ENCODE assay signal across 9 cellular contexts in the genomic region with DNA sequence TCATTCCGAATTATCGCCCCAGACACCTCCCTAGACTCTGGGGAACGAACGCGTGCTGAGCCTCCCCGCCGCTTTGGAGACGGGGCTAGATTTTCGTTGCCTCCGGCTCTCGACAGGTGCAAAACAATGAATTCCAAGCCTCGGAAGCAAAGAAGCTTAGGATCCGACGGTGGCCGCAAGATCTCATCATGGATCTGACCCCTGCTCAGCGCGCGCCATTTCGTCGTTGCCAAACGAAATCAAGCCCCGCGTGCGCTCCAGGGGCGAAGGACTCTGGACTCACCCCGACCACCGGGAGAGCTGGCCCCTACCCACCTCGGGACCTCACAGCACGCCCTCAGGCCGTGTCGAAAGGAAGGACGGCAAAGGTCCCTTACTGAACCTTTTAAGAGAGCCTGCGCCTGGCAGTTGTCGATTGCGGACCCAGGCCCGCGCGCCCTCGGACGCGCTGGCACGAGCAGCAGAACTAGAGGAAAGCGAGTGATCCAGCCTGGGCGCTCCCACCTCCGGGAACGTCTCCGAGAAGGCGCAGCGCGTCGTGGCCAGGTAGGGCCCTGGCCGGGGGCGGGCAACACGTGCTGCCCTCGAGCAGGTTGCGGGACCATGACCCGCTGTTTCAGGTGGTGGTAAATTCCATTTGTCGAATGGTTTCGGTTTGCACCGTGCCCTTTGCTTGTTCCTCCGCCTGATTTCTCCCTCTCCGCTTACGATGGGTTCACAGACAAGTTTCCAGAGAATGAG. TPM values are rescaled to one million over a fixed set of nuclear protein-coding genes. Genes with fewer than 3 reads are reported as not detected.
DNase-seq lines count a peak whose midpoint lies in the region; ATAC-seq and TF ChIP-seq lines count a peak whose summit lies in the region.
"Had no signal": no experiment of that assay in that cellular context is flagged by ENCODE, and none has a peak within 500 bp of the region (broad histone marks: within the 10 kb centered on the region; RNA-seq: fewer than 3 reads in every experiment).

No MANE protein-coding gene starts in this region.

- H3K9me3 ChIP-seq in cardiac muscle cell (ENCODE audit: low read depth) = no peaks in the 10 kb centered on the region
- no peaks in the 10 kb centered on the region for H3K9me3 ChIP-seq in thoracic aorta

- H3K27me3 ChIP-seq in cardiac muscle cell = peaks cover 96% of the 10 kb centered on the region
- peaks cover 11% of the 10 kb centered on the region for H3K27me3 ChIP-seq in thoracic aorta (replicated peaks; ENCODE audit: insufficient read depth)

- no peaks in the 10 kb centered on the region for H3K9me3 Mint-ChIP-seq in activated T-helper 17 cell treated with anti-CD3 and anti-CD28 coated beads, Interleukin-2, amount 50 U/mL, for 72 hours

- intact Hi-C loops in Right ventricle myocardium superior (cut with DNase I) = no loop called here

- peak overlapping the region; percentile 58 for H3K27ac Mint-ChIP-seq in activated T-helper 17 cell treated with anti-CD3 and anti-CD28 coated beads, Interleukin-2, amount 50 U/mL, for 72 hours

- H3K4me1 Mint-ChIP-seq in activated T-helper 17 cell treated with anti-CD3 and anti-CD28 coated beads, Interleukin-2, amount 50 U/mL, for 72 hours = peaks cover 23% of the 10 kb centered on the region

- no peak for TF ChIP-seq CTCF in cardiac muscle cell (IDR thresholded peaks at IDR 0.05; ENCODE audit: low read depth, low read length)
- no peak for TF ChIP-seq CTCF in thoracic aorta (IDR thresholded peaks at IDR 0.05)

- ATAC-seq in Right ventricle myocardium superior (ENCODE audit: poor library complexity) (no peak), left lobe of liver (peak; percentile 13), thoracic aorta (ENCODE audit: insufficient number of reproducible peaks, low FRiP score, low read depth) (no peak), HG03045 (IDR thresholded peaks at IDR 0.05; ENCODE audit: unreplicated experiment) (no peak), HG03442 (IDR thresholded peaks at IDR 0.05; ENCODE audit: unreplicated experiment) (no peak)
- no peak for ATAC-seq in activated T-helper 17 cell treated with anti-CD3 and anti-CD28 coated beads, Interleukin-2, amount 50 U/mL, for 72 hours (replicated peaks)

- H3K4me1 ChIP-seq in cardiac muscle cell (ENCODE audit: low read depth) (peaks cover under 1% of the 10 kb centered on the region), thoracic aorta (ENCODE audit: control insufficient read depth in 1 of 2, low read depth in 2 of 2) (peaks cover 4 to 25% of the 10 kb centered on the region in 2 donors)

- H3K4me3 ChIP-seq in cardiac muscle cell = peak overlapping the region; percentile 10
- H3K4me3 ChIP-seq in thoracic aorta = peak overlapping the region; percentile 53
- H3K4me3 ChIP-seq: lung had no signal

- peak overlapping the region; percentile 76 for H3K4me3 Mint-ChIP-seq in activated T-helper 17 cell treated with anti-CD3 and anti-CD28 coated beads, Interleukin-2, amount 50 U/mL, for 72 hours

- no peaks in the 10 kb centered on the region for H3K36me3 ChIP-seq in cardiac muscle cell
- no peaks in the 10 kb centered on the region for H3K36me3 ChIP-seq in thoracic aorta

- no peak overlapping the region for H3K27ac ChIP-seq in cardiac muscle cell
- no peak overlapping the region for H3K27ac ChIP-seq in thoracic aorta

- no peaks in the 10 kb centered on the region for H3K27me3 Mint-ChIP-seq in activated T-helper 17 cell treated with anti-CD3 and anti-CD28 coated beads, Interleukin-2, amount 50 U/mL, for 72 hours

- DNase-seq in cardiac muscle cell (ENCODE audit: low read depth in 1 of 2, low spot score in 1 of 2) (peak in 1 of 2 donors; percentile 35), Right ventricle myocardium superior (no peak), left lobe of liver (ENCODE audit: low spot score) (no peak), thoracic aorta (ENCODE audit: low spot score) (no peak), HCEC 1CT (no peak)

- H3K36me3 Mint-ChIP-seq in activated T-helper 17 cell treated with anti-CD3 and anti-CD28 coated beads, Interleukin-2, amount 50 U/mL, for 72 hours (ENCODE audit: low read depth) = peaks cover 84% of the 10 kb centered on the region

RNA-seq across cellular contexts. Expression of a gene that starts 1.6 kb away (rescaled TPM):
- total RNA-seq in cardiac muscle cell = not detected in 2 replicates
- polyA plus RNA-seq in cardiac muscle cell = 0.06 TPM in 1 of 2 replicates, not detected in the other
- 1.0 TPM for total RNA-seq in Right ventricle myocardium superior
- total RNA-seq in activated T-helper 17 cell treated with anti-CD3 and anti-CD28 coated beads, Interleukin-2, amount 50 U/mL, for 72 hours = 100 to 1,000 TPM; 116 to 145 TPM
- 0.86 TPM for total RNA-seq in left lobe of liver
- total RNA-seq in thoracic aorta = 1 to 10 TPM; 6.8 to 8.5 TPM

Comparison
In these comparisons a context has a peak if more than half of its experiments do, and no peak if none do; other contexts are left out.
1. RNA of a gene that starts 1.6 kb away (total RNA-seq): 116 to 145 TPM in activated T-helper 17 cell treated with anti-CD3 and anti-CD28 coated beads, Interleukin-2, amount 50 U/mL, for 72 hours; 6.8 to 8.5 TPM in thoracic aorta, 1.0 TPM in Right ventricle myocardium superior (single experiment), 0.86 TPM in left lobe of liver (single experiment) and not detected in cardiac muscle cell; every median in the first group is over 10 times any median in the second.